20 cellular contexts compared by ENCODE assay signal in the genomic region with DNA sequence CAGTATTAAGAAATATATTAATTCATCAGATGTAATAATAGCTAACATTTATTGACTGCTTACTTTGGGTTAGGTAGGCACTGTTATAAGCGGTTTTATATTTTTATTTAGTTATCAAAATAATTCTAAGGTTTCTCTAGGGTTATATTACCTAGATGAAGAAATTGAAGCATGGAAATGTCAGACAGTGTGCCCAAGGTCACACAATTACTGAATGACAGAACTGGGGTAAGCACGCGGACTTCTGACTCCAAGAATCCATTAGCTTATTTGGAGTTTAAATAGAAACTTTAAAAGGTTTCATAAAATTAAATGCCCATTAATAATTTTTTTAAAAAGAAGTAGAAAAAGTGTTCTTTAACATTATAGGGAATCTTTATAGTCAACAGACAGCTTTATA.
DNase-seq lines count a peak whose midpoint lies in the region; ATAC-seq and TF ChIP-seq lines count a peak whose summit lies in the region.
"Had no signal": no experiment of that assay in that cellular context is flagged by ENCODE, and none has a peak within 500 bp of the region (broad histone marks: within the 10 kb centered on the region; RNA-seq: fewer than 3 reads in every experiment).

No MANE protein-coding gene starts in this region.

- intact Hi-C loops in left ventricle myocardium inferior (cut with micrococcal nuclease) (no loop called here), Right ventricle myocardium inferior (cut with DNase I) (no loop called here), body of pancreas (cut with DNase I) (no loop called here), Calu3 (cut with micrococcal nuclease; ENCODE audit: unreplicated experiment) (no loop called here)

- no peaks in the 10 kb centered on the region for H3K27me3 Mint-ChIP-seq in Calu3 (ENCODE audit: unreplicated experiment)
- H3K27me3 Mint-ChIP-seq: CD4-positive, alpha-beta T cell had no signal

- no peaks in the 10 kb centered on the region for H3K27me3 ChIP-seq in left ventricle myocardium inferior (ENCODE audit: low read depth)
- no peaks in the 10 kb centered on the region for H3K27me3 ChIP-seq in body of pancreas
- H3K27me3 ChIP-seq: BE2C; BLaER1 treated with 17β-estradiol and CSF1 and Interleukin-3, amounts not matched to agents 10 nM and 100 nM had no signal

- no peak for DNase-seq in left ventricle myocardium inferior
- DNase-seq in Right ventricle myocardium inferior (ENCODE audit: missing footprints) = no peak
- peak in 2 of 4 donors; percentile 15 to 33 for DNase-seq in body of pancreas
- DNase-seq in left lobe of liver (ENCODE audit: low spot score) = no peak
- DNase-seq in stimulated activated CD4-positive, alpha-beta T cell treated with anti-CD3 and anti-CD28 coated beads, Interleukin-2, amount 100 ng/mL, for 48 hours = no peak
- DNase-seq in Calu3 = no peak
- DNase-seq: 8988T; ACHN; AML-193; BE2C; CD4-positive, alpha-beta T cell; COR-L47; DMS153; DND-41; GOT3; HFFc6 had no signal

- peaks cover 3% of the 10 kb centered on the region for H3K9me3 ChIP-seq in left ventricle myocardium inferior (replicated peaks)
- no peaks in the 10 kb centered on the region for H3K9me3 ChIP-seq in body of pancreas
- H3K9me3 ChIP-seq: A549, BE2C, HAP-1 had no signal

- 16 to 23% methylated on average over 3 of the region's 3 CpGs for WGBS in body of pancreas, 2 donors

- TF ChIP-seq POLR2A in body of pancreas (IDR thresholded peaks at IDR 0.05) = no peak

- H3K4me3 Mint-ChIP-seq in Calu3 (ENCODE audit: low read depth, unreplicated experiment) = no peak overlapping the region
- H3K4me3 Mint-ChIP-seq: CD14-positive monocyte; CD4-positive, alpha-beta T cell; HFFc6 had no signal

- no peaks in the 10 kb centered on the region for H3K36me3 Mint-ChIP-seq in Calu3 (ENCODE audit: insufficient read depth, unreplicated experiment)

- CTCF ChIA-PET in Calu3 (lab: Charles Lee) = interaction anchor here (0.6 to 0.9 kb wide), 2 partner anchors 8 to 126 kb away, joined by 3 to 4 read pairs; no protein-coding TSS in a partner anchor

- H3K9me3 Mint-ChIP-seq in Calu3 (ENCODE audit: low read depth, unreplicated experiment) = no peaks in the 10 kb centered on the region
- H3K9me3 Mint-ChIP-seq: CD4-positive, alpha-beta T cell; HFFc6 had no signal

- no TSS peak for BruUV-seq in Calu3 (replicated peaks; lab: Mats Ljungman, UMichigan)

- H3K4me1 ChIP-seq in left ventricle myocardium inferior (peaks cover 63% of the 10 kb centered on the region), body of pancreas (peaks cover 19% of the 10 kb centered on the region)
- H3K4me1 ChIP-seq: A549, BE2C, HAP-1 had no signal

- H3K36me3 ChIP-seq in left ventricle myocardium inferior (no peaks in the 10 kb centered on the region), body of pancreas (replicated peaks in 1 of 2; ENCODE audit: insufficient read depth in 1 of 2, low read depth in 2 of 2) (no peaks in the 10 kb centered on the region)
- H3K36me3 ChIP-seq: BE2C, HAP-1 had no signal

- TF ChIP-seq CTCF in left ventricle myocardium inferior (IDR thresholded peaks at IDR 0.05; ENCODE audit: borderline replicate concordance) (no peak), body of pancreas (IDR thresholded peaks at IDR 0.05) (no peak), Calu3 (IDR thresholded peaks at IDR 0.05; ENCODE audit: unreplicated experiment) (no peak)

- no peak overlapping the region for H3K27ac Mint-ChIP-seq in Calu3 (ENCODE audit: unreplicated experiment)
- H3K27ac Mint-ChIP-seq: CD14-positive monocyte; CD4-positive, alpha-beta T cell; HFFc6 had no signal

- ATAC-seq in Right ventricle myocardium inferior (no peak), body of pancreas (peak; percentile 56), left lobe of liver (peak; percentile 76)
- ATAC-seq: A549 had no signal

- peak overlapping the region; percentile 40 for H3K27ac ChIP-seq in left ventricle myocardium inferior (replicated peaks)
- H3K27ac ChIP-seq in body of pancreas = no peak overlapping the region
- H3K27ac ChIP-seq: A549; BLaER1 treated with 17β-estradiol and CSF1 and Interleukin-3, amounts not matched to agents 10 nM and 100 nM had no signal

- H3K4me1 Mint-ChIP-seq in Calu3 (ENCODE audit: low read depth, unreplicated experiment) = peaks cover 12% of the 10 kb centered on the region

- H3K4me3 ChIP-seq in left ventricle myocardium inferior = no peak overlapping the region
- H3K4me3 ChIP-seq in body of pancreas = no peak overlapping the region
- H3K4me3 ChIP-seq: A549; BLaER1 treated with 17β-estradiol and CSF1 and Interleukin-3, amounts not matched to agents 10 nM and 100 nM; HAP-1 had no signal
